In genomic region chr18:24983566-24983965, GRCh38 we compare ENCODE assay signal across 20 cellular contexts.
DNase-seq lines count a peak whose midpoint lies in the region; ATAC-seq and TF ChIP-seq lines count a peak whose summit lies in the region.
"Had no signal": no experiment of that assay in that cellular context is flagged by ENCODE, and none has a peak within 500 bp of the region (broad histone marks: within the 10 kb centered on the region; RNA-seq: fewer than 3 reads in every experiment).

No MANE protein-coding gene starts in this region.

- H3K9ac ChIP-seq in ES-I3 (ENCODE audit: low read depth, low read length) = peak overlapping the region; percentile 9; the same call in 1 of the 2 replicates
- H3K9ac ChIP-seq in neuronal stem cell (ENCODE audit: low read depth, low read length, poor library complexity) = no peak overlapping the region

- no peak overlapping the region for H2AK5ac ChIP-seq in neuronal stem cell (ENCODE audit: low read depth, low read length)

- H3K4me1 Mint-ChIP-seq in brain = peaks cover 89% of the 10 kb centered on the region
- H3K4me1 Mint-ChIP-seq: B cell had no signal

- no peak overlapping the region for H4K91ac ChIP-seq in neuronal stem cell (ENCODE audit: low read depth, low read length, poor library complexity)

- H3K4me2 ChIP-seq in neuronal stem cell (ENCODE audit: insufficient read depth, low read length, poor library complexity, severe bottlenecking) = no peak overlapping the region

- H2BK15ac ChIP-seq in neuronal stem cell (ENCODE audit: low read length) = no peak overlapping the region

- H3K4me1 ChIP-seq in ES-I3 (ENCODE audit: insufficient read depth, low read length) = peaks cover 41% of the 10 kb centered on the region
- peaks cover 21 to 49% of the 10 kb centered on the region in 2 donors for H3K4me1 ChIP-seq in neuronal stem cell (ENCODE audit: control insufficient read depth in 2 of 2, insufficient read depth in 1 of 2, low read depth in 1 of 2, low read length in 2 of 2)

- no peak for TF ChIP-seq CTCF in brain (conservative IDR thresholded peaks at IDR 0.05)

- no peak overlapping the region for H3K23ac ChIP-seq in neuronal stem cell (ENCODE audit: low read depth, low read length, poor library complexity)

- no peak overlapping the region for H3K4ac ChIP-seq in neuronal stem cell (ENCODE audit: low read length)

- peak overlapping the region in 3 of 5 experiments; percentile 32 to 78 (median 69) for H3K27ac Mint-ChIP-seq in brain
- H3K27ac Mint-ChIP-seq: B cell had no signal

- H2AFZ ChIP-seq in neuronal stem cell (ENCODE audit: low read length) = peak overlapping the region; percentile 39

- H3K27me3 Mint-ChIP-seq in brain = peaks cover 7% of the 10 kb centered on the region

- H4K8ac ChIP-seq in neuronal stem cell (ENCODE audit: low read depth, low read length) = no peak overlapping the region

- no peak for ATAC-seq in GM18519 (IDR thresholded peaks at IDR 0.05; ENCODE audit: low FRiP score, unreplicated experiment)
- ATAC-seq in GM21360 (IDR thresholded peaks at IDR 0.05; ENCODE audit: unreplicated experiment) = no peak
- ATAC-seq in SK-N-SH treated with all-trans-retinoic acid at 6 μM for 48 hours = no peak
- ATAC-seq: GM12878, K562, Right ventricle myocardium inferior had no signal

- DNase-seq in iPS-NIHi11 (ENCODE audit: low spot score) (peak; percentile 19), neuronal stem cell (ENCODE audit: low spot score) (no peak), AML-193 (lab: John Stamatoyannopoulos, UW) (no peak)
- DNase-seq: 8988T, COR-L47, DMS 273 treated with DMSO at 0.1 percent for 48 hours, NCI-H1105 treated with DMSO at 0.1 percent for 48 hours, NCI-H1694, NCI-H2081 treated with DMSO at 0.1 percent for 48 hours, NCI-H510A, NCI-H774 had no signal

- H3K27ac ChIP-seq in neuronal stem cell (replicated peaks; ENCODE audit: low read length) = no peak overlapping the region

- H3K27me3 ChIP-seq in neuronal stem cell (ENCODE audit: control insufficient read depth in 3 of 3, insufficient read depth in 3 of 3, low read depth in 1 of 3, low read length in 3 of 3) = peaks cover 0 to 2% (median 0%) of the 10 kb centered on the region in 3 experiments

- peaks cover 0 to 3% (median 0%) of the 10 kb centered on the region in 5 experiments for H3K9me3 Mint-ChIP-seq in brain

- H3K18ac ChIP-seq in neuronal stem cell (ENCODE audit: low read length) = no peak overlapping the region

- no CpG with 5 or more reads among the region's 5 CpGs for WGBS in neuronal stem cell (ENCODE audit: extremely low coverage in 2 of 2, insufficient read length in 2 of 2, insufficient replicate concordance in 1 of 2), 2 donors

- H3K9me3 ChIP-seq in ES-I3 (ENCODE audit: control insufficient read depth, insufficient read depth, low read length) = no peaks in the 10 kb centered on the region
- H3K9me3 ChIP-seq in neuronal stem cell (replicated peaks in 1 of 2; ENCODE audit: control insufficient read depth in 2 of 2, insufficient read depth in 1 of 2, low read depth in 1 of 2, low read length in 2 of 2) = no peaks in the 10 kb centered on the region

- no peaks in the 10 kb centered on the region for H3K36me3 ChIP-seq in ES-I3 (ENCODE audit: insufficient read depth, low read length)
- no peaks in the 10 kb centered on the region for H3K36me3 ChIP-seq in neuronal stem cell (replicated peaks in 1 of 2; ENCODE audit: control insufficient read depth in 2 of 2, insufficient read depth in 2 of 2, low read length in 2 of 2)

- peak overlapping the region in 2 of 5 experiments; percentile 2 to 24 for H3K4me3 Mint-ChIP-seq in brain
- H3K4me3 Mint-ChIP-seq: B cell had no signal

- H3K79me1 ChIP-seq in neuronal stem cell (ENCODE audit: low read depth, low read length) = no peaks in the 10 kb centered on the region

- H3K36me3 Mint-ChIP-seq in brain = no peaks in the 10 kb centered on the region

- no peak overlapping the region for H2BK5ac ChIP-seq in neuronal stem cell (ENCODE audit: low read length)

- no peak overlapping the region for H3K14ac ChIP-seq in neuronal stem cell (ENCODE audit: low read length)

- no peak overlapping the region for H2BK120ac ChIP-seq in neuronal stem cell (ENCODE audit: low read depth, low read length)

- H2BK12ac ChIP-seq in neuronal stem cell (ENCODE audit: low read length) = no peak overlapping the region

- H3K4me3 ChIP-seq in neuronal stem cell (ENCODE audit: low read length in 2 of 2) = peak overlapping the region in 1 of 2 donors; percentile 3
- H3K4me3 ChIP-seq: GM12878, K562 had no signal

TF ChIP-seq in SK-N-SH treated with all-trans-retinoic acid at 6 μM for 48 hours, 23 proteins besides CTCF, POLR2A, EP300 and RAD21:
- no peak for TF ChIP-seq PPARA (CRISPR knock-in tag; IDR thresholded peaks at IDR 0.05; ENCODE audit: borderline replicate concordance)
- no peak for TF ChIP-seq ZNF8 (CRISPR knock-in tag; IDR thresholded peaks at IDR 0.05)
- TF ChIP-seq SNAI2 (CRISPR knock-in tag; IDR thresholded peaks at IDR 0.05) = no peak
- TF ChIP-seq ZC3H10 (CRISPR knock-in tag; IDR thresholded peaks at IDR 0.05) = no peak
- no peak for TF ChIP-seq ZFP30 (CRISPR knock-in tag; IDR thresholded peaks at IDR 0.05)
- no peak for TF ChIP-seq CSDC2 (CRISPR knock-in tag; IDR thresholded peaks at IDR 0.05)
